9 cellular contexts compared by ENCODE assay signal in genomic region chr11:119380816-119381185, GRCh38. TPM values are rescaled to one million over a fixed set of nuclear protein-coding genes. Genes with fewer than 3 reads are reported as not detected.
A peak's percentile ranks its signal among the peaks of the same experiment; 100 is the strongest.
DNase-seq lines count a peak whose midpoint lies in the region; ATAC-seq and TF ChIP-seq lines count a peak whose summit lies in the region.
"Had no signal": no experiment of that assay in that cellular context is flagged by ENCODE, and none has a peak within 500 bp of the region (broad histone marks: within the 10 kb centered on the region; RNA-seq: fewer than 3 reads in every experiment).

No MANE protein-coding gene starts in this region.

- H3K9me3 ChIP-seq in left lung (no peaks in the 10 kb centered on the region), uterus (no peaks in the 10 kb centered on the region)
- H3K9me3 ChIP-seq: SJSA1 had no signal

- peaks cover 0 to 12% of the 10 kb centered on the region in 2 donors for H3K27me3 ChIP-seq in left lung
- H3K27me3 ChIP-seq in uterus = no peaks in the 10 kb centered on the region
- H3K27me3 ChIP-seq: SJSA1 had no signal

- H3K4me3 ChIP-seq in astrocyte of the cerebellum (ENCODE audit: low read depth, low read length) (peak overlapping the region; percentile 52), left lung (peak overlapping the region; percentile 31 to 43), uterus (peak overlapping the region; percentile 38 to 41)

- in situ Hi-C loops in astrocyte of the cerebellum (cut with HindIII; ENCODE audit: low sequenced_read_pairs) = no loop called here

- intact Hi-C loops in Right ventricle myocardium inferior (cut with DNase I) (loop anchor here (10.0 kb wide), 1 partner anchor 94 kb away; no protein-coding TSS in a partner anchor), left ventricle myocardium superior (cut with micrococcal nuclease) (no loop called here), left lung (cut with DNase I) (no loop called here), uterus (cut with DNase I; ENCODE audit: low total_unique reads) (no loop called here)

- ATAC-seq in Right ventricle myocardium inferior (no peak), left ventricle myocardium superior (no peak), left lung (peak; percentile 1), GM18907 (IDR thresholded peaks at IDR 0.05; ENCODE audit: unreplicated experiment) (no peak)

- TF ChIP-seq CTCF in astrocyte of the cerebellum (IDR thresholded peaks at IDR 0.05; ENCODE audit: low read depth, low read length, missing control alignments) (no peak), left lung (IDR thresholded peaks at IDR 0.05) (no peak), uterus (IDR thresholded peaks at IDR 0.05) (no peak)

- H3K27ac ChIP-seq in left lung (no peak overlapping the region), uterus (peak overlapping the region; percentile 74 to 75)
- H3K27ac ChIP-seq: SJSA1 had no signal

- no peak for TF ChIP-seq POLR2A in uterus (IDR thresholded peaks at IDR 0.05)

- H3K4me1 ChIP-seq in left lung (peaks cover 9 to 24% of the 10 kb centered on the region in 2 donors), uterus (no peaks in the 10 kb centered on the region)

- peak; percentile 63 for DNase-seq in Right ventricle myocardium inferior (ENCODE audit: missing footprints)
- no peak for DNase-seq in left ventricle myocardium superior
- DNase-seq in astrocyte of the cerebellum (ENCODE audit: low read depth) = no peak
- no peak for DNase-seq in left lung
- DNase-seq in uterus = no peak
- DNase-seq in mucosa of gallbladder (ENCODE audit: low spot score) = no peak
- no peak for DNase-seq in stimulated activated CD4-positive, alpha-beta T cell treated with anti-CD3 and anti-CD28 coated beads, Interleukin-4, amount 100 ng/mL, for 24 hours

- H3K36me3 ChIP-seq in left lung (no peaks in the 10 kb centered on the region), uterus (no peaks in the 10 kb centered on the region)
- H3K36me3 ChIP-seq: SJSA1 had no signal

RNA-seq across cellular contexts. Expression of gene USP2, which starts 0.7 kb away (rescaled TPM):
- 140 TPM for total RNA-seq in Right ventricle myocardium inferior
- 173 TPM for total RNA-seq in left ventricle myocardium superior
- total RNA-seq in left lung = 1 to 10 TPM; 2.6 to 3.7 TPM
- 10 to 100 TPM in 1 of 4 donors, 1 to 10 TPM in 1, under 1 TPM in 1, not detected in 1; 0.29 to 28.2 (median 2.1) TPM for total RNA-seq in uterus
- total RNA-seq in mucosa of gallbladder = 7.3 TPM

RNA-seq across cellular contexts. Expression of gene MFRP, which starts 34.3 kb away (rescaled TPM):
- total RNA-seq in Right ventricle myocardium inferior = not detected
- total RNA-seq in left ventricle myocardium superior = not detected
- not detected for total RNA-seq in left lung
- total RNA-seq in uterus = under 1 TPM in 2 of 4 donors, not detected in 2; 0.07 to 0.26 TPM
- not detected for total RNA-seq in mucosa of gallbladder
- total RNA-seq: SJSA1 had no signal

RNA-seq across cellular contexts. Expression of gene C1QTNF5, which starts 40.1 kb away (rescaled TPM):
- total RNA-seq in Right ventricle myocardium inferior (17.5 TPM), left ventricle myocardium superior (14.4 TPM), left lung (10 to 100 TPM; 20.0 to 33.3 TPM), uterus (10 to 100 TPM in 3 of 4 donors, 1 to 10 TPM in 1; 6.5 to 40.2 (median 35.7) TPM), mucosa of gallbladder (32.9 TPM)

RNA-seq across cellular contexts. Expression of gene THY1, which starts 42.2 kb away (rescaled TPM):
- 1.8 TPM for total RNA-seq in Right ventricle myocardium inferior
- 1.5 TPM for total RNA-seq in left ventricle myocardium superior
- total RNA-seq in left lung = 100 to 1,000 TPM in 1 of 2 donors, 10 to 100 TPM in 1; 46.6 to 130 TPM
- 10 to 100 TPM; 10.7 to 88.9 (median 41.3) TPM for total RNA-seq in uterus
- 17.8 TPM for total RNA-seq in mucosa of gallbladder

RNA-seq across cellular contexts. Expression of gene RNF26, which starts 46.5 kb away (rescaled TPM):
- total RNA-seq in Right ventricle myocardium inferior = 13.1 TPM
- total RNA-seq in left ventricle myocardium superior = 13.2 TPM
- total RNA-seq in left lung = 10 to 100 TPM; 22.0 to 28.3 TPM
- 10 to 100 TPM in 1 of 4 donors, 1 to 10 TPM in 3; 3.3 to 23.1 (median 6.8) TPM for total RNA-seq in uterus
- 36.4 TPM for total RNA-seq in mucosa of gallbladder

Comparison
In these comparisons a context has a peak if more than half of its experiments do, and no peak if none do; other contexts are left out.
1. H3K27ac ChIP-seq: peak in uterus (2 of 2); none in left lung (0 of 2).
2. Peak in every context shown above with its lines, with median percentiles within 50 percentile points of each other: H3K4me3 ChIP-seq.